ENCODE assay signal across 10 cellular contexts in genomic region chr9:37574996-37575395, GRCh38. TPM values are rescaled to one million over a fixed set of nuclear protein-coding genes. Genes with fewer than 3 reads are reported as not detected.
DNase-seq lines count a peak whose midpoint lies in the region; ATAC-seq and TF ChIP-seq lines count a peak whose summit lies in the region.
"Had no signal": no experiment of that assay in that cellular context is flagged by ENCODE, and none has a peak within 500 bp of the region (broad histone marks: within the 10 kb centered on the region; RNA-seq: fewer than 3 reads in every experiment).

No MANE protein-coding gene starts in this region.

- no peak overlapping the region for H3K9ac ChIP-seq in IMR-90 (ENCODE audit: low read depth, low read length)

- peaks cover 31 to 60% of the 10 kb centered on the region in 2 experiments for H3K79me1 ChIP-seq in IMR-90 (ENCODE audit: low read depth in 1 of 2, low read length in 2 of 2)

- in situ Hi-C loops in IMR-90 (cut with MboI; ENCODE audit: low sequenced_read_pairs), result no loop called here

- POLR2A ChIA-PET in IMR-90 (lab: Charles Lee; ENCODE audit: unreplicated experiment), result no interaction called here
- POLR2A ChIA-PET in naive thymus-derived CD4-positive, alpha-beta T cell (lab: Charles Lee), result interaction anchor here (0.6 to 2.0 kb wide), 2 partner anchors 17 to 40 kb away, joined by 5 to 6 read pairs; partner anchors contain the start of gene TOMM5

- no peak overlapping the region for H2BK5ac ChIP-seq in IMR-90 (ENCODE audit: low read depth, low read length, poor library complexity, severe bottlenecking)

- H3K36me3 ChIP-seq in IMR-90 (ENCODE audit: control insufficient read depth, insufficient read depth, low read length), result no peaks in the 10 kb centered on the region
- peaks cover 0 to under 1% (median 0%) of the 10 kb centered on the region in 3 experiments for H3K36me3 ChIP-seq in naive thymus-derived CD4-positive, alpha-beta T cell (ENCODE audit: control insufficient read depth in 2 of 3, insufficient read depth in 3 of 3, low read length in 3 of 3)

- DNase-seq in AG09309 (ENCODE audit: low read depth) (no peak), IMR-90 (peak; percentile 41), cardiac fibroblast (ENCODE audit: low read depth in 2 of 2) (peak in 1 of 2 donors; percentile 22), NCI-H526 treated with DMSO at 0.1 percent for 48 hours (lab: John Stamatoyannopoulos, UW) (no peak), NCI-H226 (no peak)
- DNase-seq in naive thymus-derived CD4-positive, alpha-beta T cell, result no peak
- DNase-seq: cerebellar nuclear complex; stimulated activated CD4-positive, alpha-beta T cell treated with anti-CD3 and anti-CD28 coated beads, Interleukin-12 subunit alpha, Interleukin-12 subunit beta, amount 100 ng/mL, for 4 hours had no signal

- no CpG with 5 or more reads among the region's 4 CpGs for WGBS in IMR-90 (ENCODE audit: extremely low coverage in 2 of 2, insufficient read length in 1 of 2), 2 experiments

- TF ChIP-seq POLR2A in IMR-90 (IDR thresholded peaks at IDR 0.05; ENCODE audit: low read depth, low read length), result no peak; the same call in 1 of the 2 replicates

- H2BK15ac ChIP-seq in IMR-90 (ENCODE audit: low read depth, low read length), result no peak overlapping the region

- no peak overlapping the region for H2AFZ ChIP-seq in IMR-90 (replicated peaks; ENCODE audit: low read length, poor library complexity)

- H3K36me3 Mint-ChIP-seq in naive thymus-derived CD4-positive, alpha-beta T cell, result peaks cover 0 to 4% (median 0%) of the 10 kb centered on the region in 5 donors

- no peak overlapping the region for H2AK5ac ChIP-seq in IMR-90 (ENCODE audit: low read depth, low read length)

- BruUV-seq in IMR-90 (replicated peaks; lab: Mats Ljungman, UMichigan), result no TSS peak

- no peaks in the 10 kb centered on the region for H3K9me1 ChIP-seq in IMR-90 (ENCODE audit: insufficient read depth, low read length)

- H4K91ac ChIP-seq in IMR-90 (ENCODE audit: insufficient read depth, low read depth, low read length), result no peak overlapping the region

- peaks cover 11% of the 10 kb centered on the region for H3K4me1 ChIP-seq in IMR-90 (ENCODE audit: control insufficient read depth, insufficient read depth, low read length)
- H3K4me1 ChIP-seq in naive thymus-derived CD4-positive, alpha-beta T cell (ENCODE audit: control insufficient read depth in 2 of 2, insufficient read depth in 2 of 2, low read length in 2 of 2), result peaks cover 0 to 8% of the 10 kb centered on the region in 2 donors

- H2BK120ac ChIP-seq in IMR-90 (ENCODE audit: low read depth, low read length), result no peak overlapping the region

- H4K8ac ChIP-seq in IMR-90 (ENCODE audit: low read depth in 2 of 2, low read length in 2 of 2), result no peak overlapping the region

- H3K14ac ChIP-seq in IMR-90 (replicated peaks; ENCODE audit: low read depth, low read length), result no peak overlapping the region

- peak overlapping the region; percentile 41; the same call in 1 of the 2 replicates for H3K4me2 ChIP-seq in IMR-90 (ENCODE audit: low read depth, low read length)

- H4K5ac ChIP-seq in IMR-90 (ENCODE audit: low read depth, low read length), result no peak overlapping the region

- H3K4me3 Mint-ChIP-seq in naive thymus-derived CD4-positive, alpha-beta T cell, result peak overlapping the region in 8 of 10 donors; percentile 72 to 87 (median 82)

- TF ChIP-seq RAD21 in IMR-90 (IDR thresholded peaks at IDR 0.05; ENCODE audit: low read length), result no peak

- H3K27me3 Mint-ChIP-seq in naive thymus-derived CD4-positive, alpha-beta T cell, result peaks cover 0 to 10% (median 0%) of the 10 kb centered on the region in 5 donors

- no peaks in the 10 kb centered on the region for H3K9me3 ChIP-seq in IMR-90 (ENCODE audit: control insufficient read depth, insufficient read depth, low read length)
- H3K9me3 ChIP-seq in naive thymus-derived CD4-positive, alpha-beta T cell (ENCODE audit: control insufficient read depth in 2 of 3, low read length in 3 of 3), result no peaks in the 10 kb centered on the region

- ATAC-seq in IMR-90 (ENCODE audit: low read depth) (no peak), GM18867 (IDR thresholded peaks at IDR 0.05; ENCODE audit: unreplicated experiment) (no peak), HG03520 (IDR thresholded peaks at IDR 0.05; ENCODE audit: unreplicated experiment) (no peak)
- ATAC-seq in naive thymus-derived CD4-positive, alpha-beta T cell, result no peak

- no peak overlapping the region for H3K27ac ChIP-seq in IMR-90 (ENCODE audit: insufficient read depth, low read length)
- no peak overlapping the region for H3K27ac ChIP-seq in naive thymus-derived CD4-positive, alpha-beta T cell (ENCODE audit: low read depth, low read length)

- CTCF ChIA-PET in IMR-90 (lab: Yijun Ruan, JAX), result interaction anchor here (0.5 to 1.0 kb wide), 2 partner anchors 17 to 237 kb away, joined by 3 to 4 read pairs; no protein-coding TSS in a partner anchor
- CTCF ChIA-PET in naive thymus-derived CD4-positive, alpha-beta T cell (lab: Charles Lee), result no interaction called here

- H3K23ac ChIP-seq in IMR-90 (ENCODE audit: low read depth, low read length), result peak overlapping the region; percentile 60

- dilution Hi-C loops in IMR-90 (cut with HindIII; ENCODE audit: low sequenced_read_pairs, unreplicated experiment), result no loop called here

- no peaks in the 10 kb centered on the region for H4K20me1 ChIP-seq in IMR-90 (ENCODE audit: insufficient read depth, low read length)

- H3K4me3 ChIP-seq in AG09309 (ENCODE audit: control insufficient read depth, low read depth, low read length), result peak overlapping the region; percentile 73
- H3K4me3 ChIP-seq in IMR-90 (ENCODE audit: insufficient read depth, low read depth, low read length), result no peak overlapping the region
- peak overlapping the region; percentile 78 to 79 for H3K4me3 ChIP-seq in cardiac fibroblast (replicated peaks in 1 of 2; ENCODE audit: low read depth in 2 of 2, low read length in 2 of 2)
- no peak overlapping the region for H3K4me3 ChIP-seq in naive thymus-derived CD4-positive, alpha-beta T cell (ENCODE audit: low read length)

- H2BK20ac ChIP-seq in IMR-90 (ENCODE audit: low read depth, low read length), result no peak overlapping the region

- H3K27ac Mint-ChIP-seq in naive thymus-derived CD4-positive, alpha-beta T cell, result peak overlapping the region in 2 of 9 donors; percentile 37 to 40

- H3K4ac ChIP-seq in IMR-90 (ENCODE audit: low read depth, low read length), result no peak overlapping the region

- H3K4me1 Mint-ChIP-seq in naive thymus-derived CD4-positive, alpha-beta T cell, result peaks cover 6 to 29% (median 23%) of the 10 kb centered on the region in 7 donors

- H3K9me3 Mint-ChIP-seq in naive thymus-derived CD4-positive, alpha-beta T cell, result peaks cover 0 to 1% (median 0%) of the 10 kb centered on the region in 11 donors

- intact Hi-C loops in IMR-90 (cut with micrococcal nuclease), result no loop called here
- intact Hi-C loops in naive thymus-derived CD4-positive, alpha-beta T cell (cut with micrococcal nuclease), result loop anchor here in 1 of 2 donors (5.0 kb wide), 1 partner anchor 327 kb away; the partner anchor contains the start of gene SLC25A51

- no peak for TF ChIP-seq CTCF in AG09309 (IDR thresholded peaks at IDR 0.05; ENCODE audit: control insufficient read depth, insufficient read depth, low read depth, low read length, missing control alignments)
- no peak for TF ChIP-seq CTCF in IMR-90 (conservative IDR thresholded peaks at IDR 0.05; ENCODE audit: low read depth, low read length)
- no peak for TF ChIP-seq CTCF in cardiac fibroblast (IDR thresholded peaks at IDR 0.05; ENCODE audit: low read depth, low read length)

- no peaks in the 10 kb centered on the region for H3K27me3 ChIP-seq in IMR-90 (ENCODE audit: control insufficient read depth, insufficient read depth, low read length)
- no peaks in the 10 kb centered on the region for H3K27me3 ChIP-seq in naive thymus-derived CD4-positive, alpha-beta T cell (ENCODE audit: control insufficient read depth in 2 of 2, insufficient read depth in 2 of 2, low read length in 2 of 2)

- H3K56ac ChIP-seq in IMR-90 (ENCODE audit: extremely low read depth, insufficient read depth, low read length), result no peak overlapping the region

- H2AK9ac ChIP-seq in IMR-90 (replicated peaks; ENCODE audit: low read depth, low read length, poor library complexity), result no peak overlapping the region

- no peak overlapping the region for H3K18ac ChIP-seq in IMR-90 (ENCODE audit: low read depth, low read length)

TF ChIP-seq in IMR-90, 13 proteins besides CTCF, POLR2A, EP300 and RAD21:
- TF ChIP-seq RFX5 (IDR thresholded peaks at IDR 0.05; ENCODE audit: low read depth, low read length), result no peak
- no peak for TF ChIP-seq MXI1 (IDR thresholded peaks at IDR 0.05; ENCODE audit: borderline replicate concordance, low read depth, low read length)
- TF ChIP-seq BHLHE40 (IDR thresholded peaks at IDR 0.05; ENCODE audit: low read depth, low read length), result no peak
- no peak for TF ChIP-seq NFE2L2 (IDR thresholded peaks at IDR 0.05; ENCODE audit: low read depth, low read length)
- TF ChIP-seq MAFK (IDR thresholded peaks at IDR 0.05; ENCODE audit: low read depth, low read length), result no peak
- no peak for TF ChIP-seq MAZ (IDR thresholded peaks at IDR 0.05; ENCODE audit: borderline replicate concordance, low read depth, low read length)
- no peak for TF ChIP-seq CHD1 (IDR thresholded peaks at IDR 0.05; ENCODE audit: low read depth, low read length)
- TF ChIP-seq SMC3 (IDR thresholded peaks at IDR 0.05; ENCODE audit: low read depth, low read length), result no peak
- no peak for TF ChIP-seq CEBPB (IDR thresholded peaks at IDR 0.05; ENCODE audit: low read depth, low read length)

RNA-seq across cellular contexts. Expression of gene FBXO10, which starts 1.2 kb away (rescaled TPM):
- 6.6 and 7.5 TPM in 2 replicates for total RNA-seq in IMR-90 (2012; rRNA removed)
- polyA plus RNA-seq in IMR-90 (2012; rRNA removed), result 6.6 and 6.7 TPM in 2 replicates
- polyA plus RNA-seq in IMR-90 (2012; cell fraction: cytosol; rRNA removed), result 4.8 and 5.3 TPM in 2 replicates
- 17.7 and 18.1 TPM in 2 replicates for polyA plus RNA-seq in IMR-90 (2012; cell fraction: nucleus; rRNA removed; ENCODE audit: low replicate concordance)
- total RNA-seq in naive thymus-derived CD4-positive, alpha-beta T cell, result 1 to 10 TPM in 4 of 5 experiments, under 1 TPM in 1; 0.85 to 2.6 (median 2.2) TPM
- under 1 TPM; 0.37 to 0.86 TPM for polyA plus RNA-seq in naive thymus-derived CD4-positive, alpha-beta T cell

RNA-seq across cellular contexts. Expression of gene TOMM5, which starts 17.4 kb away (rescaled TPM):
- total RNA-seq in IMR-90 (2012; rRNA removed), result 159 and 229 TPM in 2 replicates
- 200 and 206 TPM in 2 replicates for polyA plus RNA-seq in IMR-90 (2012; rRNA removed)
- 72.3 and 93.5 TPM in 2 replicates for polyA plus RNA-seq in IMR-90 (2012; cell fraction: cytosol; rRNA removed)
- 15.8 and 47.1 TPM in 2 replicates for polyA plus RNA-seq in IMR-90 (2012; cell fraction: nucleus; rRNA removed; ENCODE audit: low replicate concordance)
- 10 to 100 TPM; 33.6 to 86.8 (median 44.7) TPM for total RNA-seq in naive thymus-derived CD4-positive, alpha-beta T cell
- polyA plus RNA-seq in naive thymus-derived CD4-positive, alpha-beta T cell, result 100 to 1,000 TPM; 122 to 172 TPM

Comparison
In these comparisons a context has a peak if more than half of its experiments do, and no peak if none do; other contexts are left out.
1. H3K4me3 ChIP-seq: peak in AG09309 (single experiment) and cardiac fibroblast (2 of 2); none in IMR-90 (single experiment) and naive thymus-derived CD4-positive, alpha-beta T cell (single experiment).